In genomic region chr5:139636975-139637408, GRCh38 we compare ENCODE assay signal across 8 cellular contexts. TPM values are rescaled to one million over a fixed set of nuclear protein-coding genes. Genes with fewer than 3 reads are reported as not detected.
DNase-seq lines count a peak whose midpoint lies in the region; ATAC-seq, FAIRE-seq and TF ChIP-seq lines count a peak whose summit lies in the region.

No MANE protein-coding gene starts in this region.

- peak overlapping the region; percentile 87 for H3K4me2 ChIP-seq in K562 (ENCODE audit: insufficient read depth, low read length)

- no peak for TF ChIP-seq CTCF in LNCaP clone FGC (IDR thresholded peaks at IDR 0.05; ENCODE audit: control insufficient read depth, extremely low read depth, insufficient read depth)
- TF ChIP-seq CTCF in K562 (IDR thresholded peaks at IDR 0.05 in 2 of 3, conservative IDR thresholded peaks at IDR 0.05 in 1 of 3; ENCODE audit: insufficient read depth in 2 of 3, low read depth in 1 of 3, low read length in 3 of 3), result no peak
- no peak for TF ChIP-seq CTCF in type B pancreatic cell (conservative IDR thresholded peaks at IDR 0.05)

- no peaks in the 10 kb centered on the region for H3K9me3 Mint-ChIP-seq in type B pancreatic cell

- peak overlapping the region; percentile 76 for H3K27ac Mint-ChIP-seq in type B pancreatic cell

- DNase-seq in activated T-cell treated with anti-CD3 and anti-CD28 coated beads for 48 hours (ENCODE audit: low read depth) (peak; percentile 36), activated T-cell treated with anti-CD3 and anti-CD28 coated beads for 4 hours (no peak), LNCaP clone FGC (ENCODE audit: low read depth) (no peak), K562 (ENCODE audit: extremely low read depth in 1 of 4, low spot score in 3 of 4) (peak in 1 of 4 experiments; percentile 70), medulla oblongata (ENCODE audit: extremely low spot score) (peak; percentile 39), type B pancreatic cell (ENCODE audit: extremely low spot score, unreplicated experiment) (no peak), urothelium cell line (ENCODE audit: low spot score) (no peak), posterior vena cava (ENCODE audit: low spot score) (no peak)

- peak; percentile 7 for ATAC-seq in K562

- peak overlapping the region; percentile 78 for H3K4me3 Mint-ChIP-seq in type B pancreatic cell

- H3K9me3 ChIP-seq in K562 (replicated peaks; ENCODE audit: control insufficient read depth, insufficient read depth, low read depth, low read length), result no peaks in the 10 kb centered on the region

- no peaks in the 10 kb centered on the region for H3K9me1 ChIP-seq in K562 (ENCODE audit: control insufficient read depth, insufficient read depth, low read length)

- H3K4me3 ChIP-seq in LNCaP clone FGC (ENCODE audit: low read depth, low read length) (peak overlapping the region; percentile 43), K562 (peak overlapping the region; percentile 50)

- H4K20me1 ChIP-seq in K562 (replicated peaks; ENCODE audit: control insufficient read depth, insufficient read depth, low read length), result 0 out of 2 replicates have a peak, but pooled peaks cover 3% of the 10 kb centered on the region

- no peaks in the 10 kb centered on the region for H3K27me3 ChIP-seq in K562 (ENCODE audit: control insufficient read depth in 2 of 2, insufficient read depth in 2 of 2, low read length in 2 of 2)

- no peaks in the 10 kb centered on the region for H3K36me3 Mint-ChIP-seq in type B pancreatic cell

- POLR2A ChIA-PET in K562 (lab: Yijun Ruan, JAX), result interaction anchor here (0.6 to 4.8 kb wide), 14 partner anchors 11 to 761 kb away, joined by 3 to 63 read pairs (median 4); partner anchors contain the start of gene CXXC5

- H3K4me1 ChIP-seq in K562 (replicated peaks in 1 of 2; ENCODE audit: control insufficient read depth in 2 of 2, insufficient read depth in 2 of 2, low read length in 2 of 2), result peaks cover 32 to 45% of the 10 kb centered on the region in 2 experiments

- FAIRE-seq in K562 (lab: Jason Lieb, UNC) (peak; percentile 74), urothelium cell line (lab: Jason Lieb, UNC) (no peak)

- no peak for TF ChIP-seq EP300 in K562 (IDR thresholded peaks at IDR 0.05; ENCODE audit: low read length)

- no peak for TF ChIP-seq RAD21 in K562 (CRISPR knock-in tag; conservative IDR thresholded peaks at IDR 0.05 in 1 of 2, IDR thresholded peaks at IDR 0.05 in 1 of 2)

- H3K27me3 Mint-ChIP-seq in type B pancreatic cell, result no peaks in the 10 kb centered on the region

- H3K79me2 ChIP-seq in K562 (ENCODE audit: control insufficient read depth, insufficient read depth, low read length), result peaks cover 21% of the 10 kb centered on the region; the same call in 2 of the 3 replicates

- peaks cover 66% of the 10 kb centered on the region for H3K4me1 Mint-ChIP-seq in type B pancreatic cell (ENCODE audit: unreplicated experiment)

- 0% methylated on average over 3 of the region's 6 CpGs for WGBS in K562 (ENCODE audit: insufficient coverage, low coverage, missing lambda C conversion rate)

- H3K27ac ChIP-seq in K562 (ENCODE audit: extremely low read depth, low read depth, low read length), result peak overlapping the region; percentile 89

- peak overlapping the region; percentile 80 to 91; a peak in 3 of 4 replicates for H3K9ac ChIP-seq in K562 (ENCODE audit: insufficient read depth in 1 of 2, low read depth in 2 of 2, low read length in 2 of 2)

- intact Hi-C loops in K562 (cut with micrococcal nuclease), result loop anchor here (1.0 to 10.0 kb wide), 5 partner anchors 11 to 328 kb away; partner anchors contain the start of gene CXXC5
- intact Hi-C loops in posterior vena cava (cut with DNase I), result loop anchor here (2.0 to 5.0 kb wide), 2 partner anchors 14 to 130 kb away; no protein-coding TSS in a partner anchor

- peaks cover 9% of the 10 kb centered on the region; the same call in 2 of the 3 replicates for H3K36me3 ChIP-seq in K562 (ENCODE audit: control insufficient read depth, insufficient read depth, low read length)

- no TSS peak for BruUV-seq in K562 (replicated peaks; lab: Mats Ljungman, UMichigan)

- TF ChIP-seq POLR2A in K562 (conservative IDR thresholded peaks at IDR 0.05), result no peak

- in situ Hi-C loops in K562 (cut with MboI), result loop anchor here (10.0 kb wide), 1 partner anchor 218 kb away; no protein-coding TSS in a partner anchor

- peak overlapping the region; percentile 60; the same call in 1 of the 2 replicates for H2AFZ ChIP-seq in K562 (ENCODE audit: low read depth, low read length)

- CTCF ChIA-PET in K562 (lab: Yijun Ruan, JAX; ENCODE audit: low intra/inter-chr PET ratio), result interaction anchor here (0.6 to 2.0 kb wide), 3 partner anchors 11 to 212 kb away, joined by 3 to 5 read pairs (median 5); partner anchors contain the start of gene CXXC5

TF ChIP-seq in K562, 482 proteins besides CTCF, POLR2A, EP300 and RAD21 (continues in another document):
- TF ChIP-seq ATF6 (CRISPR knock-in tag; IDR thresholded peaks at IDR 0.05) (no peak), CEBPG (CRISPR knock-in tag; IDR thresholded peaks at IDR 0.05) (no peak), CEBPG (tag; conservative IDR thresholded peaks at IDR 0.05 in 1 of 2, IDR thresholded peaks at IDR 0.05 in 1 of 2) (no peak), ARID2 (IDR thresholded peaks at IDR 0.05) (no peak), ZNF324 (CRISPR knock-in tag; IDR thresholded peaks at IDR 0.05) (no peak), ZNF174 (CRISPR knock-in tag; IDR thresholded peaks at IDR 0.05) (no peak), USF1 (CRISPR knock-in tag; IDR thresholded peaks at IDR 0.05) (no peak), TCF7L2 (IDR thresholded peaks at IDR 0.05; ENCODE audit: low read depth, low read length) (no peak), ZNF644 (tag; IDR thresholded peaks at IDR 0.05; ENCODE audit: low read depth) (no peak), ASH1L (IDR thresholded peaks at IDR 0.05; ENCODE audit: borderline replicate concordance, low read depth, partially characterized antibody) (no peak), MAX (CRISPR knock-in tag; IDR thresholded peaks at IDR 0.05) (no peak), BRD9 (IDR thresholded peaks at IDR 0.05; ENCODE audit: low read depth, partially characterized antibody) (peak; percentile 12), MAFF (IDR thresholded peaks at IDR 0.05; ENCODE audit: low read length) (no peak), TAF7 (tag; IDR thresholded peaks at IDR 0.05) (0 out of 2 replicates have a peak, but pooled peaks have one; percentile 26), ZNF184 (CRISPR knock-in tag; IDR thresholded peaks at IDR 0.05) (no peak), ZNF584 (CRISPR knock-in tag; IDR thresholded peaks at IDR 0.05; ENCODE audit: low read depth) (0 out of 2 replicates have a peak, but pooled peaks have one; percentile 3), JUN (IDR thresholded peaks at IDR 0.05; ENCODE audit: borderline replicate concordance, low read depth, low read length) (no peak), JUN (CRISPR knock-in tag; IDR thresholded peaks at IDR 0.05; ENCODE audit: borderline replicate concordance) (0 out of 2 replicates have a peak, but pooled peaks have one; percentile 39), PTTG1 (tag; IDR thresholded peaks at IDR 0.05; ENCODE audit: low read depth) (no peak), CTBP1 (IDR thresholded peaks at IDR 0.05; ENCODE audit: borderline replicate concordance) (no peak)

RNA-seq across cellular contexts. Expression of gene CXXC5, which starts 11.2 kb away (rescaled TPM):
- total RNA-seq in K562 (2011; cell fraction: chromatin; rRNA removed; ENCODE audit: low replicate concordance), result 44.6 and 81.0 TPM in 2 replicates
- total RNA-seq in K562 (2011; cell fraction: nucleolus; rRNA removed), result 52.9 TPM in 2 replicates
- 37.8 and 55.7 TPM in 2 replicates for total RNA-seq in K562 (2011; cell fraction: nucleoplasm; rRNA removed)
- total RNA-seq in K562 (2014; rRNA removed), result 121 and 123 TPM in 2 replicates
- 24.1 and 25.8 TPM in 2 replicates for total RNA-seq in K562 (2014; rRNA removed; fragmentation: Illumina TruSeq; extraction: Trizol)
- total RNA-seq in K562 (2015; rRNA removed; fragmentation: Illumina TruSeq; extraction: Trizol), result 40.6 and 45.1 TPM in 2 replicates
- 79.3 and 87.8 TPM in 2 replicates for total RNA-seq in K562 (2021)
- polyA plus RNA-seq in K562 (2011; rRNA removed), result 44.8 and 51.8 TPM in 2 replicates
- 47.3 and 134 TPM in 2 replicates for polyA plus RNA-seq in K562 (2011; cell fraction: cytosol; rRNA removed)
- polyA plus RNA-seq in K562 (2011; cell fraction: nucleus; rRNA removed), result 34.3 and 47.7 TPM in 2 replicates
- 63.1 and 65.7 TPM in 2 replicates for polyA plus RNA-seq in K562 (2012)
- polyA plus RNA-seq in K562 (2014; fragmentation: Illumina TruSeq; extraction: Trizol), result 45.8 and 61.2 TPM in 2 replicates
- 1 to 10 TPM; 1.9 to 4.6 TPM for polyA plus RNA-seq in K562 (2014; fragmentation: Nextera tagmentation; extraction: Ambion mirVana)
- polyA plus RNA-seq in K562 (2014; rRNA removed), result 63.8 and 67.0 TPM in 2 replicates
- 27.1 and 39.4 TPM in 2 replicates for polyA minus RNA-seq in K562 (2011; rRNA and poly(A)+ RNA removed)
- polyA minus RNA-seq in K562 (2011; cell fraction: cytosol; rRNA and poly(A)+ RNA removed), result 47.5 and 54.4 TPM in 2 replicates
- 29.4 and 36.8 TPM in 2 replicates for polyA minus RNA-seq in K562 (2011; cell fraction: nucleus; rRNA and poly(A)+ RNA removed)
- 46.7 and 58.6 TPM in 2 replicates for total RNA-seq in type B pancreatic cell (ENCODE audit: low replicate concordance)
- 10 to 100 TPM; 48.9 to 49.1 TPM for total RNA-seq in posterior vena cava

Comparison
In these comparisons a context has a peak if more than half of its experiments do, and no peak if none do; other contexts are left out.
1. DNase-seq: peak in activated T-cell treated with anti-CD3 and anti-CD28 coated beads for 48 hours (single experiment) and medulla oblongata (single experiment); none in activated T-cell treated with anti-CD3 and anti-CD28 coated beads for 4 hours (single experiment), LNCaP clone FGC (single experiment), type B pancreatic cell (single experiment), urothelium cell line (single experiment) and posterior vena cava (single experiment).